In the genomic region with DNA sequence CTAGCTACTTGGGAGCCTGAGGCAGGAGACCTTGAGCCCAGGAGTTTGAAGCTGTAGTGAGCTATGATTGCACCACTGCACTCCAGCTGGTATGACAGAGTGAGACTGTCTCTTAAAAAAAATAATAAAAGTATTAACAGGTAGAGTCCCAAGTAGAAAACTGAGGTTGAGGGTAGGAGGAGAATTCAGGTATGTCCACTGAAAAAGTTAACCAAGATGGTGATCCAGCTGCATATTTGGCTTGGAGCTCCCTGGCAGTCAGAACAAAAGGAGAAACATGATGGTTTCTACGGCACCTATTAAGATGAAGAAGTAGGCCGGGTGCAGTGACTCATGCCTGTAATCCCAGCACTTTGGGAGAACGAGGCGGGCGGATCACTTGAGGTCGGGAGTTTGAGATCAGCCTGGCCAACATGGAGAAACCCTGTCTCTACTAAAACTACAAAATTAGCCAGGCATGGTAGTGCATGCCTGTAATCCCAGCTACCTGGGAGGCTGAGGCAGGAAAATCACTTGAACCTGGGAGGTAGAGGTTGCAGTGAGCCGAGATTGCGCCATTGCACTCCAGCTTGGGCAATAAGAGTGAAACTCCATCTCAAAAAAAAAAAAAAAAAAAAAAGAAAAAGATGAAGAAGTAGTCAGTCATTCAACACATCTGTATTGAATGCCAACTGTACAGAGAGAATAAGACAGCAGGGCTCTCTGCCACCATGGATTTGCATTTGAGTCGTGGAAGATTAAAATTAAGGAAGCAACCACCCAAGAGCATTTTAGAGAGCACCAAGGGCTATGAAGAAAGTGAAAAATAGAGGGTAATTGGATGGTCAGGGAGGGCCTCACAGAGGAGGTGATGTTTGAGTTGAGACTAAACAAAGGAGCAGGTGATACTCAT, we compare ENCODE assay signal across 8 cellular contexts. TPM values are rescaled to one million over a fixed set of nuclear protein-coding genes. Genes with fewer than 3 reads are reported as not detected.
A peak's percentile ranks its signal among the peaks of the same experiment; 100 is the strongest.
DNase-seq lines count a peak whose midpoint lies in the region; ATAC-seq and TF ChIP-seq lines count a peak whose summit lies in the region.
"Not testable (repeated sequence)": the region's sequence is repeated elsewhere in the genome, so short reads cannot be mapped to it uniquely, and the experiment has no call there.

No MANE protein-coding gene starts in this region.

- peak overlapping the region; percentile 42 for H3K27ac Mint-ChIP-seq in activated naive CD4-positive, alpha-beta T cell treated with anti-CD3 and anti-CD28 coated beads, Interleukin-2, amount 50 U/mL, for 24 hours

- H3K27me3 ChIP-seq in HCT116 (ENCODE audit: insufficient read depth, low read length); dorsolateral prefrontal cortex; heart left ventricle; lung (ENCODE audit: control insufficient read depth, insufficient read depth); sigmoid colon; upper lobe of right lung: not testable (repeated sequence)

- TF ChIP-seq RAD21 in HCT116 (IDR thresholded peaks at IDR 0.05; ENCODE audit: low read depth) = not testable (repeated sequence)

- H4K20me1 ChIP-seq in HCT116 (ENCODE audit: insufficient read depth) = not testable (repeated sequence)

- H3K9me3 ChIP-seq in HCT116 (ENCODE audit: control insufficient read depth in 1 of 2, insufficient read depth in 1 of 2, low read depth in 1 of 2, low read length in 2 of 2); lung (ENCODE audit: control insufficient read depth in 2 of 2, insufficient read depth in 1 of 2, low read length in 1 of 2); sigmoid colon; upper lobe of right lung: not testable (repeated sequence)
- H3K9me3 ChIP-seq in heart left ventricle = peaks cover 0 to 15% (median 0%) of the 10 kb centered on the region in 12 donors

- H3K4me1 Mint-ChIP-seq in activated naive CD4-positive, alpha-beta T cell treated with anti-CD3 and anti-CD28 coated beads, Interleukin-2, amount 50 U/mL, for 24 hours = peaks cover 21% of the 10 kb centered on the region

- 0 out of 2 replicates have a peak overlapping the region, but pooled peaks have one; percentile 30 for H3K9ac ChIP-seq in HCT116 (ENCODE audit: low read length)

- H3K36me3 Mint-ChIP-seq in activated naive CD4-positive, alpha-beta T cell treated with anti-CD3 and anti-CD28 coated beads, Interleukin-2, amount 50 U/mL, for 24 hours = not testable (repeated sequence)

- intact Hi-C loops in HCT116 (cut with micrococcal nuclease); heart left ventricle (cut with DNase I); sigmoid colon (cut with DNase I); upper lobe of right lung (cut with DNase I): not testable (repeated sequence)
- intact Hi-C loops in dorsolateral prefrontal cortex (cut with DNase I) = loop anchor here in 1 of 2 donors (10.0 kb wide), 2 partner anchors 409 to 481 kb away; no protein-coding TSS in a partner anchor

- not testable (repeated sequence) for TF ChIP-seq EP300 in sigmoid colon (IDR thresholded peaks at IDR 0.05)

- RAD21 ChIA-PET in HCT116 (lab: Charles Lee; ENCODE audit: low non-redundant PET in 1 of 2, low total read pairs in 2 of 2, uncharacterized antibody in 2 of 2, unreplicated experiment in 2 of 2) = interaction anchor here in 1 of 2 experiments (0.8 kb wide), 1 partner anchor 10 kb away, joined by 3 read pairs; no protein-coding TSS in a partner anchor

- not testable (repeated sequence) for H3K79me2 ChIP-seq in HCT116 (ENCODE audit: insufficient read depth, low read length)

- not testable (repeated sequence) for H3K36me3 ChIP-seq in HCT116 (ENCODE audit: control insufficient read depth in 1 of 2, insufficient read depth in 2 of 2, low read length in 2 of 2); lung (ENCODE audit: control insufficient read depth in 2 of 2, insufficient read depth in 2 of 2, low read length in 2 of 2); upper lobe of right lung
- H3K36me3 ChIP-seq in heart left ventricle = peaks cover 0 to 18% (median 0%) of the 10 kb centered on the region in 9 donors
- peaks cover 0 to 27% (median 2%) of the 10 kb centered on the region in 4 donors for H3K36me3 ChIP-seq in sigmoid colon

- not testable (repeated sequence) for H3K4me3 Mint-ChIP-seq in activated naive CD4-positive, alpha-beta T cell treated with anti-CD3 and anti-CD28 coated beads, Interleukin-2, amount 50 U/mL, for 24 hours

- peak; percentile 24 for DNase-seq in HCT116 (ENCODE audit: low read depth, low spot score)
- DNase-seq in NOMO-1 treated with DMSO at 0.1 percent for 48 hours (lab: John Stamatoyannopoulos, UW; ENCODE audit: unreplicated experiment) = peak; percentile 47
- peak in 2 of 10 donors; percentile 22 to 40 for DNase-seq in dorsolateral prefrontal cortex
- peak in 2 of 5 donors; percentile 3 to 23 for DNase-seq in heart left ventricle
- DNase-seq in lung (ENCODE audit: low spot score) = not testable (repeated sequence)
- peak; percentile 44 for DNase-seq in sigmoid colon
- peak; percentile 70 for DNase-seq in upper lobe of right lung

- CTCF ChIA-PET in HCT116 (lab: Charles Lee) = interaction anchor here (0.8 to 1.5 kb wide), 5 partner anchors 8 to 162 kb away, joined by 3 to 5 read pairs (median 3); no protein-coding TSS in a partner anchor

- POLR2A ChIA-PET in HCT116 (lab: Charles Lee) = interaction anchor here (0.6 to 1.1 kb wide), 2 partner anchors 9 to 137 kb away, joined by 3 read pairs; no protein-coding TSS in a partner anchor

- not testable (repeated sequence) for H3K9me2 ChIP-seq in HCT116 (ENCODE audit: insufficient read depth)

- peak overlapping the region; percentile 68 for H3K27ac ChIP-seq in HCT116 (ENCODE audit: low read depth, low read length)
- H3K27ac ChIP-seq in dorsolateral prefrontal cortex = peak overlapping the region in 54 of 59 donors; percentile 20 to 99 (median 74)
- peak overlapping the region in 11 of 12 donors; percentile 56 to 87 (median 81) for H3K27ac ChIP-seq in heart left ventricle
- peak overlapping the region; percentile 55 to 85 for H3K27ac ChIP-seq in lung (ENCODE audit: low read depth in 1 of 2, low read length in 1 of 2)
- H3K27ac ChIP-seq in sigmoid colon = peak overlapping the region in 3 of 4 donors; percentile 19 to 52 (median 40)
- peak overlapping the region; percentile 80 for H3K27ac ChIP-seq in upper lobe of right lung

- H3K4me3 ChIP-seq in HCT116 (replicated peaks in 1 of 2; ENCODE audit: low read depth in 1 of 2, low read length in 2 of 2); dorsolateral prefrontal cortex; heart left ventricle; lung; sigmoid colon; upper lobe of right lung: not testable (repeated sequence)

- TF ChIP-seq CTCF in HCT116 (IDR thresholded peaks at IDR 0.05 in 2 of 3, conservative IDR thresholded peaks at IDR 0.05 in 1 of 3; ENCODE audit: borderline replicate concordance in 1 of 3, insufficient read depth in 1 of 3, low read depth in 2 of 3, low read length in 2 of 3); dorsolateral prefrontal cortex (IDR thresholded peaks at IDR 0.05 in 54 of 56, conservative IDR thresholded peaks at IDR 0.05 in 2 of 56; ENCODE audit: low read depth in 1 of 56, partially characterized antibody in 56 of 56); heart left ventricle (IDR thresholded peaks at IDR 0.05); lung (IDR thresholded peaks at IDR 0.05; ENCODE audit: control extremely low read depth, extremely low read depth); sigmoid colon (IDR thresholded peaks at IDR 0.05); upper lobe of right lung (IDR thresholded peaks at IDR 0.05): not testable (repeated sequence)

- peaks cover 27 to 30% of the 10 kb centered on the region in 2 experiments for H3K4me1 ChIP-seq in HCT116 (ENCODE audit: control insufficient read depth in 1 of 2, insufficient read depth in 2 of 2, low read length in 2 of 2)
- H3K4me1 ChIP-seq in heart left ventricle = peaks cover 0 to 25% (median 15%) of the 10 kb centered on the region in 12 donors
- H3K4me1 ChIP-seq in lung (ENCODE audit: control insufficient read depth in 2 of 2, insufficient read depth in 2 of 2, low read length in 2 of 2) = not testable (repeated sequence)
- peaks cover 0 to 20% (median 17%) of the 10 kb centered on the region in 4 donors for H3K4me1 ChIP-seq in sigmoid colon
- H3K4me1 ChIP-seq in upper lobe of right lung = peaks cover 16% of the 10 kb centered on the region

- H3K9me3 Mint-ChIP-seq in activated naive CD4-positive, alpha-beta T cell treated with anti-CD3 and anti-CD28 coated beads, Interleukin-2, amount 50 U/mL, for 24 hours = not testable (repeated sequence)

- BruUV-seq in HCT116 (replicated peaks; lab: Mats Ljungman, UMichigan) = not testable (repeated sequence)

- H2AFZ ChIP-seq in HCT116 (ENCODE audit: low read depth, low read length, poor library complexity, severe bottlenecking) = not testable (repeated sequence)

- TF ChIP-seq POLR2A in HCT116 (IDR thresholded peaks at IDR 0.05; ENCODE audit: borderline replicate concordance, extremely low read depth, insufficient read depth, insufficient read length); heart left ventricle (IDR thresholded peaks at IDR 0.05); sigmoid colon (IDR thresholded peaks at IDR 0.05): not testable (repeated sequence)

- ATAC-seq in HCT116 = peak; percentile 67
- not testable (repeated sequence) for ATAC-seq in heart left ventricle; lung (ENCODE audit: insufficient read depth, low FRiP score)
- peak; percentile 10 for ATAC-seq in upper lobe of right lung

- not testable (repeated sequence) for H3K27me3 Mint-ChIP-seq in activated naive CD4-positive, alpha-beta T cell treated with anti-CD3 and anti-CD28 coated beads, Interleukin-2, amount 50 U/mL, for 24 hours

- H3K4me2 ChIP-seq in HCT116 (ENCODE audit: low read length) = peak overlapping the region; percentile 71

- WGBS in heart left ventricle, 4 donors = 76 to 82% (median 78%) methylated on average over 9 of the region's 9 CpGs
- WGBS in lung, 2 donors = 55 to 64% methylated on average over 9 of the region's 9 CpGs
- 52 to 74% methylated on average over 9 of the region's 9 CpGs for WGBS in sigmoid colon, 2 donors

RNA-seq across cellular contexts. Expression of a gene that starts 5.8 kb away (rescaled TPM):
- total RNA-seq in HCT116 (2021; ENCODE audit: unreplicated experiment) (16.1 TPM), dorsolateral prefrontal cortex (100 to 1,000 TPM in 22 of 120 experiments, 10 to 100 TPM in 98; 48.3 to 174 (median 79.7) TPM), heart left ventricle (10 to 100 TPM; 20.8 to 49.4 (median 30.7) TPM), lung (10 to 100 TPM; 12.3 to 17.3 TPM), sigmoid colon (10 to 100 TPM; 15.5 to 17.2 (median 16.7) TPM), upper lobe of right lung (15.0 TPM)
- 14.5 and 15.6 TPM in 2 replicates for polyA plus RNA-seq in HCT116 (2012)
- polyA plus RNA-seq in heart left ventricle (10 to 100 TPM; 27.2 to 33.7 TPM), lung (10 to 100 TPM; 14.2 to 15.8 TPM), sigmoid colon (10 to 100 TPM; 20.6 to 30.3 (median 22.8) TPM)
